In genomic region chr2:121856358-121856757, GRCh38 we compare ENCODE assay signal across 14 cellular contexts.
"Had no signal": no experiment of that assay in that cellular context is flagged by ENCODE, and none has a peak within 500 bp of the region (broad histone marks: within the 10 kb centered on the region; RNA-seq: fewer than 3 reads in every experiment).

No MANE protein-coding gene starts in this region.

- H3K27me3 ChIP-seq: foreskin keratinocyte had no signal

- H3K36me3 ChIP-seq: esophagus squamous epithelium, left lung had no signal

- H3K9me3 ChIP-seq: esophagus squamous epithelium, left lung had no signal

- FAIRE-seq: endometrium, keratinocyte, small intestine had no signal

- H3K4me3 ChIP-seq: esophagus squamous epithelium, left lung had no signal

- DNase-seq: effector memory CD4-positive, alpha-beta T cell; esophagus squamous epithelium; foreskin keratinocyte; immature natural killer cell; left lung; naive thymus-derived CD4-positive, alpha-beta T cell; nephron progenitor cell; posterior cingulate gyrus; small intestine; stimulated activated CD4-positive, alpha-beta T cell treated with anti-CD3 and anti-CD28 coated beads, Interleukin-12 subunit alpha, Interleukin-12 subunit beta, amount 100 ng/mL, for 4 hours; stimulated activated naive CD4-positive, alpha-beta T cell treated with Interleukin-2 at 50 U/mL for 16 hours; trophoblast cell had no signal

- H3K27ac ChIP-seq: esophagus squamous epithelium, foreskin keratinocyte, left lung had no signal

- H3K4me1 ChIP-seq: esophagus squamous epithelium, foreskin keratinocyte, left lung had no signal

- ATAC-seq: foreskin keratinocyte; left lung; naive thymus-derived CD4-positive, alpha-beta T cell had no signal
